14 cellular contexts compared by ENCODE assay signal in genomic region chr1:203508463-203508862, GRCh38. TPM values are rescaled to one million over a fixed set of nuclear protein-coding genes. Genes with fewer than 3 reads are reported as not detected.
DNase-seq lines count a peak whose midpoint lies in the region; ATAC-seq and TF ChIP-seq lines count a peak whose summit lies in the region.
"Had no signal": no experiment of that assay in that cellular context is flagged by ENCODE, and none has a peak within 500 bp of the region (broad histone marks: within the 10 kb centered on the region; RNA-seq: fewer than 3 reads in every experiment).

No MANE protein-coding gene starts in this region.

- H3K4me3 ChIP-seq in cardiac muscle cell (no peak overlapping the region), vagina (no peak overlapping the region), thyroid gland (replicated peaks in 1 of 3) (no peak overlapping the region)

- peaks cover 12% of the 10 kb centered on the region for H3K4me1 Mint-ChIP-seq in activated naive CD8-positive, alpha-beta T cell treated with anti-CD3 and anti-CD28 coated beads, Interleukin-2, amount 10 ng/mL, durations not matched to agents 7 days and 5 days
- peaks cover 13% of the 10 kb centered on the region for H3K4me1 Mint-ChIP-seq in activated naive CD8-positive, alpha-beta T cell treated with anti-CD3 and anti-CD28 coated beads, Interleukin-2, amount 50 U/mL, for 24 hours
- peaks cover 60% of the 10 kb centered on the region for H3K4me1 Mint-ChIP-seq in neural crest cell

- POLR2A ChIA-PET in activated naive CD8-positive, alpha-beta T cell treated with anti-CD3 and anti-CD28 coated beads, Interleukin-2, amount 10 ng/mL, durations not matched to agents 7 days and 5 days (lab: Charles Lee), result no interaction called here

- H3K4me1 ChIP-seq in cardiac muscle cell (ENCODE audit: low read depth) (peaks cover 36% of the 10 kb centered on the region), vagina (peaks cover 48% of the 10 kb centered on the region), thyroid gland (peaks cover 5 to 27% of the 10 kb centered on the region in 2 donors)

- peak overlapping the region; percentile 0 for H3K27ac Mint-ChIP-seq in activated naive CD8-positive, alpha-beta T cell treated with anti-CD3 and anti-CD28 coated beads, Interleukin-2, amount 10 ng/mL, durations not matched to agents 7 days and 5 days
- no peak overlapping the region for H3K27ac Mint-ChIP-seq in activated naive CD8-positive, alpha-beta T cell treated with anti-CD3 and anti-CD28 coated beads, Interleukin-2, amount 50 U/mL, for 24 hours
- H3K27ac Mint-ChIP-seq in neural crest cell (ENCODE audit: unreplicated experiment), result peak overlapping the region; percentile 92
- H3K27ac Mint-ChIP-seq: activated CD4-positive, alpha-beta memory T cell treated with anti-CD3 and anti-CD28 coated beads for 36 hours; T-helper 2 cell treated with Interferon-gamma antibody and Interleukin-4, amounts not matched to agents 5 μg/mL and 100 μg/mL, for 36 hours had no signal

- no peaks in the 10 kb centered on the region for H3K9me3 Mint-ChIP-seq in activated naive CD8-positive, alpha-beta T cell treated with anti-CD3 and anti-CD28 coated beads, Interleukin-2, amount 10 ng/mL, durations not matched to agents 7 days and 5 days
- H3K9me3 Mint-ChIP-seq in activated naive CD8-positive, alpha-beta T cell treated with anti-CD3 and anti-CD28 coated beads, Interleukin-2, amount 50 U/mL, for 24 hours, result no peaks in the 10 kb centered on the region
- no peaks in the 10 kb centered on the region for H3K9me3 Mint-ChIP-seq in neural crest cell
- H3K9me3 Mint-ChIP-seq: activated CD4-positive, alpha-beta memory T cell treated with anti-CD3 and anti-CD28 coated beads for 36 hours; T-helper 2 cell treated with Interferon-gamma antibody and Interleukin-4, amounts not matched to agents 5 μg/mL and 100 μg/mL, for 36 hours had no signal

- ATAC-seq in activated naive CD8-positive, alpha-beta T cell treated with anti-CD3 and anti-CD28 coated beads, Interleukin-2, amount 10 ng/mL, durations not matched to agents 7 days and 5 days (ENCODE audit: low read depth), result no peak
- ATAC-seq in activated naive CD8-positive, alpha-beta T cell treated with anti-CD3 and anti-CD28 coated beads, Interleukin-2, amount 50 U/mL, for 24 hours, result no peak
- ATAC-seq: PC-3 had no signal

- intact Hi-C loops in vagina (cut with DNase I), result loop anchor here (5.0 kb wide), 1 partner anchor 49 kb away; no protein-coding TSS in a partner anchor
- intact Hi-C loops in thyroid gland (cut with DNase I), result loop anchor here (10.0 kb wide), 1 partner anchor 116 kb away; the partner anchor contains the start of gene ATP2B4

- H3K27me3 Mint-ChIP-seq in activated naive CD8-positive, alpha-beta T cell treated with anti-CD3 and anti-CD28 coated beads, Interleukin-2, amount 10 ng/mL, durations not matched to agents 7 days and 5 days, result peaks cover 3% of the 10 kb centered on the region
- no peaks in the 10 kb centered on the region for H3K27me3 Mint-ChIP-seq in activated naive CD8-positive, alpha-beta T cell treated with anti-CD3 and anti-CD28 coated beads, Interleukin-2, amount 50 U/mL, for 24 hours
- H3K27me3 Mint-ChIP-seq in neural crest cell (ENCODE audit: low read depth), result peaks cover 4% of the 10 kb centered on the region

- H3K36me3 Mint-ChIP-seq in activated naive CD8-positive, alpha-beta T cell treated with anti-CD3 and anti-CD28 coated beads, Interleukin-2, amount 10 ng/mL, durations not matched to agents 7 days and 5 days, result no peaks in the 10 kb centered on the region
- H3K36me3 Mint-ChIP-seq in activated naive CD8-positive, alpha-beta T cell treated with anti-CD3 and anti-CD28 coated beads, Interleukin-2, amount 50 U/mL, for 24 hours (ENCODE audit: low read depth), result no peaks in the 10 kb centered on the region
- H3K36me3 Mint-ChIP-seq in neural crest cell (ENCODE audit: low read depth), result no peaks in the 10 kb centered on the region
- H3K36me3 Mint-ChIP-seq: activated CD4-positive, alpha-beta memory T cell treated with anti-CD3 and anti-CD28 coated beads for 36 hours had no signal

- H3K27me3 ChIP-seq in cardiac muscle cell (peaks cover 6% of the 10 kb centered on the region), vagina (no peaks in the 10 kb centered on the region), thyroid gland (no peaks in the 10 kb centered on the region)

- 82 to 86% methylated on average over 9 of the region's 9 CpGs for WGBS in thyroid gland, 2 donors

- DNase-seq in activated naive CD8-positive, alpha-beta T cell treated with anti-CD3 and anti-CD28 coated beads, Interleukin-2, amount 10 ng/mL, durations not matched to agents 7 days and 5 days, result no peak
- no peak for DNase-seq in activated naive CD8-positive, alpha-beta T cell treated with anti-CD3 and anti-CD28 coated beads, Interleukin-2, amount 50 U/mL, for 24 hours
- DNase-seq in cardiac muscle cell (ENCODE audit: low read depth in 1 of 2, low spot score in 1 of 2) (peak in 1 of 2 donors; percentile 68), neural crest cell (ENCODE audit: low read depth, low spot score) (peak; percentile 31), vagina (ENCODE audit: extremely low spot score in 2 of 2) (no peak), thyroid gland (no peak), SW 1271 (lab: John Stamatoyannopoulos, UW) (no peak), AML-193 (lab: John Stamatoyannopoulos, UW) (no peak)
- DNase-seq: activated CD4-positive, alpha-beta memory T cell treated with anti-CD3 and anti-CD28 coated beads for 36 hours; activated gamma-delta T cell treated with Interleukin-2 at 50 U/mL for 16 hours; PC-3 had no signal

- no peak for TF ChIP-seq POLR2A in vagina (IDR thresholded peaks at IDR 0.05)
- no peak for TF ChIP-seq POLR2A in thyroid gland (IDR thresholded peaks at IDR 0.05)

- H3K4me3 Mint-ChIP-seq in activated naive CD8-positive, alpha-beta T cell treated with anti-CD3 and anti-CD28 coated beads, Interleukin-2, amount 10 ng/mL, durations not matched to agents 7 days and 5 days, result no peak overlapping the region
- H3K4me3 Mint-ChIP-seq in activated naive CD8-positive, alpha-beta T cell treated with anti-CD3 and anti-CD28 coated beads, Interleukin-2, amount 50 U/mL, for 24 hours, result no peak overlapping the region
- H3K4me3 Mint-ChIP-seq in neural crest cell, result peak overlapping the region; percentile 45
- H3K4me3 Mint-ChIP-seq: activated CD4-positive, alpha-beta memory T cell treated with anti-CD3 and anti-CD28 coated beads for 36 hours; T-helper 2 cell treated with Interferon-gamma antibody and Interleukin-4, amounts not matched to agents 5 μg/mL and 100 μg/mL, for 36 hours had no signal

- no peak for TF ChIP-seq CTCF in cardiac muscle cell (IDR thresholded peaks at IDR 0.05; ENCODE audit: low read depth, low read length)
- TF ChIP-seq CTCF in neural crest cell (conservative IDR thresholded peaks at IDR 0.05), result no peak
- TF ChIP-seq CTCF in vagina (IDR thresholded peaks at IDR 0.05), result no peak
- TF ChIP-seq CTCF in thyroid gland (IDR thresholded peaks at IDR 0.05), result no peak

- H3K36me3 ChIP-seq in cardiac muscle cell, result no peaks in the 10 kb centered on the region
- no peaks in the 10 kb centered on the region for H3K36me3 ChIP-seq in vagina
- no peaks in the 10 kb centered on the region for H3K36me3 ChIP-seq in thyroid gland

- H3K27ac ChIP-seq in cardiac muscle cell (peak overlapping the region; percentile 29), vagina (peak overlapping the region; percentile 83), thyroid gland (no peak overlapping the region)

- H3K9me3 ChIP-seq in cardiac muscle cell (ENCODE audit: low read depth), result no peaks in the 10 kb centered on the region
- no peaks in the 10 kb centered on the region for H3K9me3 ChIP-seq in vagina
- no peaks in the 10 kb centered on the region for H3K9me3 ChIP-seq in thyroid gland

RNA-seq across cellular contexts. Expression of gene OPTC, which starts 14.5 kb away (rescaled TPM):
- total RNA-seq in activated naive CD8-positive, alpha-beta T cell treated with anti-CD3 and anti-CD28 coated beads, Interleukin-2, amount 10 ng/mL, durations not matched to agents 7 days and 5 days, result not detected
- total RNA-seq in cardiac muscle cell (not detected in 2 replicates), neural crest cell (not detected in 2 replicates), vagina (not detected), thyroid gland (not detected)
- polyA plus RNA-seq in cardiac muscle cell, result not detected in 2 replicates
- total RNA-seq: activated CD4-positive, alpha-beta memory T cell treated with anti-CD3 and anti-CD28 coated beads for 36 hours; fibroblast of lung; myocyte; PC-3 had no signal
- polyA plus RNA-seq: fibroblast of lung had no signal

RNA-seq across cellular contexts. Expression of gene PRELP, which starts 32.9 kb away (rescaled TPM):
- not detected for total RNA-seq in activated naive CD8-positive, alpha-beta T cell treated with anti-CD3 and anti-CD28 coated beads, Interleukin-2, amount 10 ng/mL, durations not matched to agents 7 days and 5 days
- 0.25 TPM in 1 of 2 replicates, not detected in the other for total RNA-seq in cardiac muscle cell
- 0.26 TPM in 1 of 2 replicates, not detected in the other for polyA plus RNA-seq in cardiac muscle cell
- total RNA-seq in neural crest cell, result 2.9 and 3.4 TPM in 2 replicates
- 128 TPM for total RNA-seq in vagina
- 10 to 100 TPM; 17.5 to 86.1 (median 35.4) TPM for total RNA-seq in thyroid gland
- total RNA-seq: activated CD4-positive, alpha-beta memory T cell treated with anti-CD3 and anti-CD28 coated beads for 36 hours; PC-3 had no signal

Comparison
In these comparisons a context has a peak if more than half of its experiments do, and no peak if none do; other contexts are left out.
1. H3K27ac ChIP-seq: peak in cardiac muscle cell (single experiment) and vagina (single experiment); none in thyroid gland (0 of 3).